ENCODE assay signal across 8 cellular contexts in genomic region chr4:106315968-106316772, GRCh38. TPM values are rescaled to one million over a fixed set of nuclear protein-coding genes. Genes with fewer than 3 reads are reported as not detected.
A peak's percentile ranks its signal among the peaks of the same experiment; 100 is the strongest.
DNase-seq lines count a peak whose midpoint lies in the region; ATAC-seq and TF ChIP-seq lines count a peak whose summit lies in the region.

Gene AIMP1 (plus strand): TSS chr4:106316550. CDS start chr4:106325010, 8,460 bp downstream.
Gene TBCK (minus strand): TSS chr4:106316209. CDS start chr4:106308960, 7,249 bp downstream.

- under 1% methylated on average over 44 of the region's 44 CpGs for WGBS in right cardiac atrium

- peak; percentile 37 to 52 for DNase-seq in NCI-H187 (lab: John Stamatoyannopoulos, UW)
- DNase-seq in T-helper 2 cell, result peak; percentile 62 to 94 (median 82)
- peak; percentile 70 to 94 for DNase-seq in ascending aorta (ENCODE audit: low spot score in 2 of 2)
- DNase-seq in right cardiac atrium, result peak; percentile 89 to 94 (median 94)
- DNase-seq in pulmonary artery endothelial cell (ENCODE audit: low read depth, low spot score), result peak; percentile 79
- peak; percentile 85 to 89 for DNase-seq in uterus

- ATAC-seq in GM18502 (IDR thresholded peaks at IDR 0.05; ENCODE audit: poor library complexity, unreplicated experiment) (peak; percentile 88), HG02943 (IDR thresholded peaks at IDR 0.05; ENCODE audit: low read depth, unreplicated experiment) (peak; percentile 89), right cardiac atrium (peak; percentile 98 to 99)

- intact Hi-C loops in ascending aorta (cut with DNase I) (loop anchor here (2.0 to 10.0 kb wide), 5 partner anchors 44 to 1171 kb away; partner anchors contain the start of genes GSTCD, INTS12 and TET2), right cardiac atrium (cut with DNase I) (no loop called here), uterus (cut with DNase I; ENCODE audit: low total_unique reads) (no loop called here)

- no peak for TF ChIP-seq CTCF in ascending aorta (IDR thresholded peaks at IDR 0.05)
- TF ChIP-seq CTCF in uterus (IDR thresholded peaks at IDR 0.05), result no peak

- H3K36me3 ChIP-seq in ascending aorta (peaks cover 3 to 4% of the 10 kb centered on the region in 2 donors), uterus (no peaks in the 10 kb centered on the region)

- TF ChIP-seq POLR2A in uterus (IDR thresholded peaks at IDR 0.05), result peak in 1 of 2 donors; percentile 58

- H3K4me1 ChIP-seq in ascending aorta, result peaks cover 3 to 32% of the 10 kb centered on the region in 2 donors
- H3K4me1 ChIP-seq in right cardiac atrium (ENCODE audit: control insufficient read depth, insufficient read depth, low read length), result peaks cover 2% of the 10 kb centered on the region
- peaks cover 9 to 15% of the 10 kb centered on the region in 2 donors for H3K4me1 ChIP-seq in uterus

- peak within 1 kb of the TSS; percentile 70 to 87 for H3K4me3 ChIP-seq in ascending aorta
- H3K4me3 ChIP-seq in right cardiac atrium (ENCODE audit: low read length), result peak within 1 kb of the TSS; percentile 90
- peak within 1 kb of the TSS; percentile 77 to 90 for H3K4me3 ChIP-seq in uterus

- H3K9me3 ChIP-seq in ascending aorta (no peaks in the 10 kb centered on the region), right cardiac atrium (ENCODE audit: control insufficient read depth, low read length) (no peaks in the 10 kb centered on the region), uterus (no peaks in the 10 kb centered on the region)

- no peaks in the 10 kb centered on the region for H3K27me3 ChIP-seq in ascending aorta
- no peaks in the 10 kb centered on the region for H3K27me3 ChIP-seq in right cardiac atrium (ENCODE audit: control insufficient read depth, insufficient read depth)
- no peaks in the 10 kb centered on the region for H3K27me3 ChIP-seq in uterus

- H3K27ac ChIP-seq in ascending aorta (peak within 1 kb of the TSS; percentile 89 to 97), right cardiac atrium (ENCODE audit: low read length) (peak within 1 kb of the TSS; percentile 71), uterus (peak within 1 kb of the TSS; percentile 91 to 92)

RNA-seq across cellular contexts. Expression of gene AIMP1, which starts in this region (rescaled TPM):
- 14.9 TPM for total RNA-seq in ascending aorta
- total RNA-seq in right cardiac atrium, result 10 to 100 TPM; 31.1 to 37.5 (median 35.3) TPM
- 25.7 TPM for polyA plus RNA-seq in right cardiac atrium
- total RNA-seq in pulmonary artery endothelial cell, result 22.6 and 30.8 TPM in 2 replicates
- 10 to 100 TPM; 15.1 to 42.4 (median 29.3) TPM for total RNA-seq in uterus

RNA-seq across cellular contexts. Expression of gene TBCK, which starts in this region (rescaled TPM):
- total RNA-seq in ascending aorta (35.7 TPM), right cardiac atrium (10 to 100 TPM; 18.8 to 29.0 (median 23.7) TPM), pulmonary artery endothelial cell (10.7 and 38.2 TPM in 2 replicates), uterus (10 to 100 TPM; 37.4 to 97.1 (median 48.3) TPM)
- polyA plus RNA-seq in right cardiac atrium, result 6.9 TPM

Comparison
In these comparisons a context has a peak if more than half of its experiments do, and no peak if none do; other contexts are left out.
1. Peak in every context shown above with its lines: DNase-seq, ATAC-seq, H3K4me3 ChIP-seq and H3K27ac ChIP-seq.